ENCODE assay signal across 8 cellular contexts in genomic region chr9:137605146-137606004, GRCh38. TPM values are rescaled to one million over a fixed set of nuclear protein-coding genes. Genes with fewer than 3 reads are reported as not detected.
DNase-seq lines count a peak whose midpoint lies in the region; FAIRE-seq and TF ChIP-seq lines count a peak whose summit lies in the region.

TSS of gene ARRDC1 (plus strand) at chr9:137605686. CDS start at chr9:137605718, 32 bp downstream.

- H3K4me2 ChIP-seq in Loucy (ENCODE audit: low read depth, low read length, poor library complexity, severe bottlenecking): peak within 1 kb of the TSS; percentile 94

- CTCF ChIA-PET in activated naive CD4-positive, alpha-beta T cell treated with anti-CD3 and anti-CD28 coated beads for 36 hours (lab: Charles Lee): no interaction called here

- 0 out of 2 replicates have a peak, but pooled peaks cover 2% of the 10 kb centered on the region for H3F3A ChIP-seq in Loucy (ENCODE audit: low read depth)

- no peaks in the 10 kb centered on the region for H3K36me3 Mint-ChIP-seq in activated naive CD4-positive, alpha-beta T cell treated with anti-CD3 and anti-CD28 coated beads for 36 hours (ENCODE audit: low read depth)

- H3K9ac ChIP-seq in Loucy (ENCODE audit: low read depth, low read length, poor library complexity, severe bottlenecking) (peak within 1 kb of the TSS; percentile 75), SK-N-MC (ENCODE audit: insufficient read length) (peak within 1 kb of the TSS; percentile 67)

- H3K27me3 ChIP-seq in Loucy (ENCODE audit: insufficient read depth, low read length, poor library complexity, severe bottlenecking): no peaks in the 10 kb centered on the region

- H3K4me3 ChIP-seq in Loucy (ENCODE audit: low read length, poor library complexity, severe bottlenecking): peak within 1 kb of the TSS; percentile 85
- H3K4me3 ChIP-seq in SK-N-MC: peak within 1 kb of the TSS; percentile 85

- no peaks in the 10 kb centered on the region for H3K9me2 ChIP-seq in Loucy (replicated peaks; ENCODE audit: low read depth, low read length)

- H3K27me3 Mint-ChIP-seq in activated naive CD4-positive, alpha-beta T cell treated with anti-CD3 and anti-CD28 coated beads for 36 hours (ENCODE audit: low read depth): no peaks in the 10 kb centered on the region

- peak within 1 kb of the TSS; percentile 75 for H3K4me3 Mint-ChIP-seq in activated naive CD4-positive, alpha-beta T cell treated with anti-CD3 and anti-CD28 coated beads for 36 hours

- no peak for FAIRE-seq in H54 (lab: Jason Lieb, UNC)

- TF ChIP-seq POLR2A in H54 (IDR thresholded peaks at IDR 0.05; ENCODE audit: low read depth, low read length): peak; percentile 80

- DNase-seq in EL: peak; percentile 95
- peak; percentile 96 for DNase-seq in H54 (ENCODE audit: insufficient read length, low spot score)
- peak; percentile 34 for DNase-seq in SK-N-MC (ENCODE audit: low read depth, low spot score)
- DNase-seq in activated naive CD4-positive, alpha-beta T cell treated with anti-CD3 and anti-CD28 coated beads for 36 hours: peak; percentile 93
- no peak for DNase-seq in glomerular endothelial cell (ENCODE audit: extremely low read depth, low read depth, low spot score)
- DNase-seq in occipital lobe (lab: John Stamatoyannopoulos, UW): peak; percentile 95
- DNase-seq in superior temporal gyrus (ENCODE audit: extremely low spot score): peak; percentile 67

- H4K20me1 ChIP-seq in Loucy (ENCODE audit: insufficient read depth, low read length, poor library complexity, severe bottlenecking): peaks cover 15% of the 10 kb centered on the region

- H3K27ac Mint-ChIP-seq in activated naive CD4-positive, alpha-beta T cell treated with anti-CD3 and anti-CD28 coated beads for 36 hours: no peak within 1 kb of the TSS

- no peak within 1 kb of the TSS for H3K27ac ChIP-seq in SK-N-MC

- peaks cover 13% of the 10 kb centered on the region for H3K4me1 Mint-ChIP-seq in activated naive CD4-positive, alpha-beta T cell treated with anti-CD3 and anti-CD28 coated beads for 36 hours (ENCODE audit: low read depth)

- H2AFZ ChIP-seq in Loucy (ENCODE audit: low read length): peak within 1 kb of the TSS; percentile 81; the same call in 1 of the 2 replicates

- no peak for TF ChIP-seq CTCF in Loucy (conservative IDR thresholded peaks at IDR 0.05; ENCODE audit: low read length)

- intact Hi-C loops in activated naive CD4-positive, alpha-beta T cell treated with anti-CD3 and anti-CD28 coated beads for 36 hours (cut with micrococcal nuclease): loop anchor here (1.0 kb wide), 5 partner anchors 13 to 151 kb away; partner anchors contain the start of genes MRPL41 and ZMYND19

- peaks cover 27% of the 10 kb centered on the region for H3K4me1 ChIP-seq in Loucy (ENCODE audit: insufficient read depth, low read length, poor library complexity, severe bottlenecking)

- H3K9me3 Mint-ChIP-seq in activated naive CD4-positive, alpha-beta T cell treated with anti-CD3 and anti-CD28 coated beads for 36 hours: no peaks in the 10 kb centered on the region

- H3K79me2 ChIP-seq in Loucy (ENCODE audit: insufficient read depth, low read length): peaks cover 17% of the 10 kb centered on the region

- H3K9me3 ChIP-seq in Loucy (ENCODE audit: insufficient read depth, low read depth, low read length) (no peaks in the 10 kb centered on the region), SK-N-MC (ENCODE audit: low read depth, low read length) (no peaks in the 10 kb centered on the region)

- H3K36me3 ChIP-seq in Loucy (ENCODE audit: insufficient read depth, low read length) (no peaks in the 10 kb centered on the region), SK-N-MC (ENCODE audit: insufficient read depth, low read length) (no peaks in the 10 kb centered on the region)

RNA-seq across cellular contexts. Expression of gene ARRDC1, which starts in this region (rescaled TPM):
- total RNA-seq in activated naive CD4-positive, alpha-beta T cell treated with anti-CD3 and anti-CD28 coated beads for 36 hours: 10 to 100 TPM; 19.1 to 21.4 TPM
- total RNA-seq in glomerular endothelial cell (36.8 and 49.8 TPM in 2 replicates), occipital lobe (9.5 TPM)
